1 cellular context compared by ENCODE assay signal in the genomic region with DNA sequence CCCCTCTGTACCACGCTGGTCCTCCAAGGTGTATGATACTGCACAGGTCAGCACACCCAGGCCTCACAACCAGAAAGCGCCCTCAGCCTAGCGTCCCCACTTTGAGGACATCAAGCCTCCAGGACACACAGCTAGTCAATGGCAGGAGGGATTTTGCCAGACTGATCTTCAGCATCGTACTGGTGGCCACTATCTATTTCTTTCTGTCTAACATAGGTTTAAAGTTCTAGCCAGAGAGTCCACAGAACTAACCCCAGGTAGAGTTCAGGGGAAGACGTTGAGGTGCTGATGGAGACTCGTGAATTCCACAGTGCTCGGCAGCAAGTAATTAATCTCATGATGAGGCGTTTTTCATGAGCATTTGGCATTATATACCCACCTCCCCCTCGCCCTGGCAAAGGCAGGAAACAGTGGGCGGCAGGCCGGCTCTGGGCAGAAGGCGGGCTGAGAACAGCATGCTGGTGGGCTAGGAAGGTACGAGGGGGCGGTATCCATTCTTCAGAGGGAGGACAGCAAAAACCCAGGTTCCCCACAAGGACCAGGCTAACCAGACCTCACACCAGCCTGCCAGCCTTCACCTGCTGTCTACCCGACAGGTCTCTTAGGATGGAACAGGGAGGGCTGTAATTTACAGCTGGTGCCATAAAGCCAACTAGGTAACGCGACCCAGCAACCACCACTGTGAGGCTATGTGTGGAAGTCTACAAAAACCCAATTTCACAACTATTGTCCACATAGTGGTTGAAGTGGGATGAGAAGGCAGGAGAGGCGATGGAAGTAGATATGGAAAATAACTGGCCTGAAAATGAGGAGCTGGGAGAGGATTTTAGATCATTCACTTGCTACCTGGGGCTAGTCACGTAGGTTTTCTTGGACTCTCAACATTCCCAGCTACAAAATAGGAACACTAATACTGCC.
TF ChIP-seq lines count a peak whose summit lies in the region.

No MANE protein-coding gene starts in this region.

TF ChIP-seq in H1, 55 proteins besides CTCF, POLR2A, EP300 and RAD21 (continued from another document):
- TF ChIP-seq, protein P1, sequence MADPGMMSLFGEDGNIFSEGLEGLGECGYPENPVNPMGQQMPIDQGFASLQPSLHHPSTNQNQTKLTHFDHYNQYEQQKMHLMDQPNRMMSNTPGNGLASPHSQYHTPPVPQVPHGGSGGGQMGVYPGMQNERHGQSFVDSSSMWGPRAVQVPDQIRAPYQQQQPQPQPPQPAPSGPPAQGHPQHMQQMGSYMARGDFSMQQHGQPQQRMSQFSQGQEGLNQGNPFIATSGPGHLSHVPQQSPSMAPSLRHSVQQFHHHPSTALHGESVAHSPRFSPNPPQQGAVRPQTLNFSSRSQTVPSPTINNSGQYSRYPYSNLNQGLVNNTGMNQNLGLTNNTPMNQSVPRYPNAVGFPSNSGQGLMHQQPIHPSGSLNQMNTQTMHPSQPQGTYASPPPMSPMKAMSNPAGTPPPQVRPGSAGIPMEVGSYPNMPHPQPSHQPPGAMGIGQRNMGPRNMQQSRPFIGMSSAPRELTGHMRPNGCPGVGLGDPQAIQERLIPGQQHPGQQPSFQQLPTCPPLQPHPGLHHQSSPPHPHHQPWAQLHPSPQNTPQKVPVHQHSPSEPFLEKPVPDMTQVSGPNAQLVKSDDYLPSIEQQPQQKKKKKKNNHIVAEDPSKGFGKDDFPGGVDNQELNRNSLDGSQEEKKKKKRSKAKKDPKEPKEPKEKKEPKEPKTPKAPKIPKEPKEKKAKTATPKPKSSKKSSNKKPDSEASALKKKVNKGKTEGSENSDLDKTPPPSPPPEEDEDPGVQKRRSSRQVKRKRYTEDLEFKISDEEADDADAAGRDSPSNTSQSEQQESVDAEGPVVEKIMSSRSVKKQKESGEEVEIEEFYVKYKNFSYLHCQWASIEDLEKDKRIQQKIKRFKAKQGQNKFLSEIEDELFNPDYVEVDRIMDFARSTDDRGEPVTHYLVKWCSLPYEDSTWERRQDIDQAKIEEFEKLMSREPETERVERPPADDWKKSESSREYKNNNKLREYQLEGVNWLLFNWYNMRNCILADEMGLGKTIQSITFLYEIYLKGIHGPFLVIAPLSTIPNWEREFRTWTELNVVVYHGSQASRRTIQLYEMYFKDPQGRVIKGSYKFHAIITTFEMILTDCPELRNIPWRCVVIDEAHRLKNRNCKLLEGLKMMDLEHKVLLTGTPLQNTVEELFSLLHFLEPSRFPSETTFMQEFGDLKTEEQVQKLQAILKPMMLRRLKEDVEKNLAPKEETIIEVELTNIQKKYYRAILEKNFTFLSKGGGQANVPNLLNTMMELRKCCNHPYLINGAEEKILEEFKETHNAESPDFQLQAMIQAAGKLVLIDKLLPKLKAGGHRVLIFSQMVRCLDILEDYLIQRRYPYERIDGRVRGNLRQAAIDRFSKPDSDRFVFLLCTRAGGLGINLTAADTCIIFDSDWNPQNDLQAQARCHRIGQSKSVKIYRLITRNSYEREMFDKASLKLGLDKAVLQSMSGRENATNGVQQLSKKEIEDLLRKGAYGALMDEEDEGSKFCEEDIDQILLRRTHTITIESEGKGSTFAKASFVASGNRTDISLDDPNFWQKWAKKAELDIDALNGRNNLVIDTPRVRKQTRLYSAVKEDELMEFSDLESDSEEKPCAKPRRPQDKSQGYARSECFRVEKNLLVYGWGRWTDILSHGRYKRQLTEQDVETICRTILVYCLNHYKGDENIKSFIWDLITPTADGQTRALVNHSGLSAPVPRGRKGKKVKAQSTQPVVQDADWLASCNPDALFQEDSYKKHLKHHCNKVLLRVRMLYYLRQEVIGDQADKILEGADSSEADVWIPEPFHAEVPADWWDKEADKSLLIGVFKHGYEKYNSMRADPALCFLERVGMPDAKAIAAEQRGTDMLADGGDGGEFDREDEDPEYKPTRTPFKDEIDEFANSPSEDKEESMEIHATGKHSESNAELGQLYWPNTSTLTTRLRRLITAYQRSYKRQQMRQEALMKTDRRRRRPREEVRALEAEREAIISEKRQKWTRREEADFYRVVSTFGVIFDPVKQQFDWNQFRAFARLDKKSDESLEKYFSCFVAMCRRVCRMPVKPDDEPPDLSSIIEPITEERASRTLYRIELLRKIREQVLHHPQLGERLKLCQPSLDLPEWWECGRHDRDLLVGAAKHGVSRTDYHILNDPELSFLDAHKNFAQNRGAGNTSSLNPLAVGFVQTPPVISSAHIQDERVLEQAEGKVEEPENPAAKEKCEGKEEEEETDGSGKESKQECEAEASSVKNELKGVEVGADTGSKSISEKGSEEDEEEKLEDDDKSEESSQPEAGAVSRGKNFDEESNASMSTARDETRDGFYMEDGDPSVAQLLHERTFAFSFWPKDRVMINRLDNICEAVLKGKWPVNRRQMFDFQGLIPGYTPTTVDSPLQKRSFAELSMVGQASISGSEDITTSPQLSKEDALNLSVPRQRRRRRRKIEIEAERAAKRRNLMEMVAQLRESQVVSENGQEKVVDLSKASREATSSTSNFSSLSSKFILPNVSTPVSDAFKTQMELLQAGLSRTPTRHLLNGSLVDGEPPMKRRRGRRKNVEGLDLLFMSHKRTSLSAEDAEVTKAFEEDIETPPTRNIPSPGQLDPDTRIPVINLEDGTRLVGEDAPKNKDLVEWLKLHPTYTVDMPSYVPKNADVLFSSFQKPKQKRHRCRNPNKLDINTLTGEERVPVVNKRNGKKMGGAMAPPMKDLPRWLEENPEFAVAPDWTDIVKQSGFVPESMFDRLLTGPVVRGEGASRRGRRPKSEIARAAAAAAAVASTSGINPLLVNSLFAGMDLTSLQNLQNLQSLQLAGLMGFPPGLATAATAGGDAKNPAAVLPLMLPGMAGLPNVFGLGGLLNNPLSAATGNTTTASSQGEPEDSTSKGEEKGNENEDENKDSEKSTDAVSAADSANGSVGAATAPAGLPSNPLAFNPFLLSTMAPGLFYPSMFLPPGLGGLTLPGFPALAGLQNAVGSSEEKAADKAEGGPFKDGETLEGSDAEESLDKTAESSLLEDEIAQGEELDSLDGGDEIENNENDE (IDR thresholded peaks at IDR 0.05; ENCODE audit: insufficient replicate concordance, low read length): no peak
- TF ChIP-seq ASH2L (IDR thresholded peaks at IDR 0.05; ENCODE audit: low read length): peak; percentile 43
- TF ChIP-seq RBBP5 (IDR thresholded peaks at IDR 0.05; ENCODE audit: borderline replicate concordance, low read depth, low read length): no peak
